ENCODE assay signal across 10 cellular contexts in the genomic region with DNA sequence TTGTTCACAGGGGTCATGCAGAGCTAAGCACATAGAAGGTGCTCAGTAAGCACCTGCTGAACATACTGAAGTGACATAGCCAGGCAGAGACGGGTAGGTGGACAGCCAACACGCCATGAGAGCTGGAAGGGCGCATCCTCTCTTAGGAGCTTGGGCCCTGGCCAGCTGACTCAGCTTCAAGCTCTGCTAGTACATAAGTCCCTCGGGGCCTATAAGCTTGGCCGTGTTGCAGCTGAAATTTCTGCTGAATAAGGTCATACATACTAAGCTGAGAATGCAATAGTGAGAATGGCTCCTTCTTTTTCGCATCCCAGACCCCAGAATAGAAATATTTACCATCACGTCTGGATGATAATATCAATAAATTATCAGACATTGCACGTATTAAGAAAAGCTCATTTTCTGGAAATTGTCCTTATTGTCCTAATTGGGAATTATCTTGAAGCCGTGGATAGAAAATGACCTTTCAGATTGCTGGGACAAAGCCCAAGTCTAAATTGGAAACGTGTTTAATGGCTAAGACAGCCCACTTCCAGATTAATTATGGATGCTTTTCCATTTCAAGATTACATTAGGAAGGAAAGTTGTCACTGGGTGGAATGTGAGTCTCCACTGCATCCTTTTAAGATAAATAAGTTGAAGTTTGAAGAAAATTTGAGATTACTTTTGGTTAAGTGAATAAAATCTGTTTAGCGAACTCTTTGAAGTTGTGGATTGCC.
DNase-seq lines count a peak whose midpoint lies in the region.
"Had no signal": no experiment of that assay in that cellular context is flagged by ENCODE, and none has a peak within 500 bp of the region (broad histone marks: within the 10 kb centered on the region; RNA-seq: fewer than 3 reads in every experiment).

No MANE protein-coding gene starts in this region.

- H3K9me3 ChIP-seq in BLaER1 = peaks cover 10% of the 10 kb centered on the region

- no peaks in the 10 kb centered on the region for H4K20me1 ChIP-seq in BLaER1

- H3K9ac ChIP-seq in BLaER1 = peak overlapping the region; percentile 26; the same call in 1 of the 2 replicates

- peak overlapping the region; percentile 77 for H3K4me2 ChIP-seq in BLaER1

- peak overlapping the region; percentile 46; the same call in 1 of the 2 replicates for H3K4me3 ChIP-seq in BLaER1

- DNase-seq in NAMALWA (ENCODE audit: low spot score) (peak; percentile 62), caudate nucleus (lab: John Stamatoyannopoulos, UW) (no peak), myocyte (ENCODE audit: low read depth) (peak; percentile 36), NK-92 (lab: John Stamatoyannopoulos, UW; ENCODE audit: unreplicated experiment) (no peak), GF-D8 (lab: John Stamatoyannopoulos, UW) (no peak), NCI-H2227 (lab: John Stamatoyannopoulos, UW; ENCODE audit: unreplicated experiment) (no peak)
- no peak for DNase-seq in activated CD4-positive, alpha-beta T cell treated with anti-CD3 and anti-CD28 coated beads for 48 hours
- DNase-seq: activated CD4-positive, alpha-beta T cell treated with anti-CD3 and anti-CD28 coated beads, Interleukin-2, amount 10 ng/mL, durations not matched to agents 7 days and 5 days had no signal

- peaks cover 46% of the 10 kb centered on the region for H3K4me1 ChIP-seq in BLaER1

- H3K27ac ChIP-seq in BLaER1 (peak overlapping the region; percentile 6; the same call in 1 of the 2 replicates), caudate nucleus (ENCODE audit: low read depth, low read length) (peak overlapping the region; percentile 26)
- H3K27ac ChIP-seq: HL-60 had no signal

- no peaks in the 10 kb centered on the region for H3K36me3 ChIP-seq in BLaER1

- no peaks in the 10 kb centered on the region for H3K27me3 ChIP-seq in BLaER1

Comparison
In these comparisons a context has a peak if more than half of its experiments do, and no peak if none do; other contexts are left out.
1. DNase-seq: peak in NAMALWA (single experiment) and myocyte (single experiment); none in caudate nucleus (0 of 61), NK-92 (single experiment), activated CD4-positive, alpha-beta T cell treated with anti-CD3 and anti-CD28 coated beads for 48 hours (single experiment), GF-D8 (single experiment) and NCI-H2227 (single experiment).